ENCODE assay signal across 1 cellular context in the genomic region with DNA sequence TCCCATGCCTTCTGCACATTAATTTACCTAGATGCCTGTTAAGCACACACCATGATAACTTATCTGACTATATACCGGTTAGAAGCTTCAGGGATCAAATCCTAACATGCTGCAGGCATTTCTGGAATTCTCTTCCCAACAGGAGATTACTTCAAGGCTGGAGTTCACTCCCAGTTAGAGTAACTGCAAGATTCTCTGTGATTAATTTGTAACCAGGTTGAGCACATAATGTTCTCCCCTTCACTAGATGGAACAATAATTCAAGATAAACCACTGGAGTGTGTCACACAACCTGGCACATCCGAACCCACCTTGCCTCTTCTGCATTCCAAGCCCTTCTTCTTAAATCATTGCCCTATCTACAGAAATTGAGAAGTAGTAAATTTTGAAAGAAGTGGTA.
TF ChIP-seq lines count a peak whose summit lies in the region.

No MANE protein-coding gene starts in this region.

TF ChIP-seq in HepG2, 621 proteins besides CTCF, POLR2A, EP300 and RAD21 (continued from another document):
- TF ChIP-seq, protein P1, sequence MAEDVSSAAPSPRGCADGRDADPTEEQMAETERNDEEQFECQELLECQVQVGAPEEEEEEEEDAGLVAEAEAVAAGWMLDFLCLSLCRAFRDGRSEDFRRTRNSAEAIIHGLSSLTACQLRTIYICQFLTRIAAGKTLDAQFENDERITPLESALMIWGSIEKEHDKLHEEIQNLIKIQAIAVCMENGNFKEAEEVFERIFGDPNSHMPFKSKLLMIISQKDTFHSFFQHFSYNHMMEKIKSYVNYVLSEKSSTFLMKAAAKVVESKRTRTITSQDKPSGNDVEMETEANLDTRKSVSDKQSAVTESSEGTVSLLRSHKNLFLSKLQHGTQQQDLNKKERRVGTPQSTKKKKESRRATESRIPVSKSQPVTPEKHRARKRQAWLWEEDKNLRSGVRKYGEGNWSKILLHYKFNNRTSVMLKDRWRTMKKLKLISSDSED (CRISPR knock-in tag; IDR thresholded peaks at IDR 0.05), result no peak
- TF ChIP-seq ZNF121 (CRISPR knock-in tag; IDR thresholded peaks at IDR 0.05), result no peak
- no peak for TF ChIP-seq HDAC2 (CRISPR knock-in tag; IDR thresholded peaks at IDR 0.05)
- no peak for TF ChIP-seq KDM6A (CRISPR knock-in tag; IDR thresholded peaks at IDR 0.05; ENCODE audit: low read depth)
- no peak for TF ChIP-seq CREM (IDR thresholded peaks at IDR 0.05)
- TF ChIP-seq CREM (CRISPR knock-in tag; IDR thresholded peaks at IDR 0.05), result no peak
- TF ChIP-seq PRMT3 (CRISPR knock-in tag; IDR thresholded peaks at IDR 0.05; ENCODE audit: borderline replicate concordance, low read depth), result no peak
